Comparison of ENCODE assay signal across 1 cellular context in genomic region chr19:49680473-49681351, GRCh38.
TF ChIP-seq lines count a peak whose summit lies in the region.

No MANE protein-coding gene starts in this region.

TF ChIP-seq in A549, 52 proteins besides CTCF, POLR2A, EP300 and RAD21:
- peak; percentile 53 for TF ChIP-seq SMC3 (IDR thresholded peaks at IDR 0.05)
- no peak for TF ChIP-seq ZC3H11A (IDR thresholded peaks at IDR 0.05)
- TF ChIP-seq CBX2 (IDR thresholded peaks at IDR 0.05; ENCODE audit: borderline replicate concordance, low read depth) = no peak
- no peak for TF ChIP-seq HEYL (CRISPR knock-in tag; IDR thresholded peaks at IDR 0.05)
- TF ChIP-seq MAX (IDR thresholded peaks at IDR 0.05) = peak; percentile 73
- TF ChIP-seq RNF2 (IDR thresholded peaks at IDR 0.05; ENCODE audit: borderline replicate concordance, low read depth) = no peak
- TF ChIP-seq ZNF302 (CRISPR knock-in tag; IDR thresholded peaks at IDR 0.05) = no peak
- no peak for TF ChIP-seq ESRRA (IDR thresholded peaks at IDR 0.05; ENCODE audit: borderline replicate concordance, low read length)
- no peak for TF ChIP-seq HOXB5 (CRISPR knock-in tag; IDR thresholded peaks at IDR 0.05)
- TF ChIP-seq E2F6 (IDR thresholded peaks at IDR 0.05; ENCODE audit: borderline replicate concordance, low read depth) = peak; percentile 57; the same call in 1 of the 2 replicates
- peak; percentile 47; the same call in 1 of the 2 replicates for TF ChIP-seq ATOH8 (CRISPR knock-in tag; IDR thresholded peaks at IDR 0.05; ENCODE audit: low read depth)
- no peak for TF ChIP-seq ELK1 (IDR thresholded peaks at IDR 0.05; ENCODE audit: low read depth, low read length)
- no peak for TF ChIP-seq NFE2L2 (conservative IDR thresholded peaks at IDR 0.05; ENCODE audit: low read length)
- no peak for TF ChIP-seq KDM1A (IDR thresholded peaks at IDR 0.05; ENCODE audit: low read depth)
- TF ChIP-seq CHD4 (IDR thresholded peaks at IDR 0.05; ENCODE audit: borderline replicate concordance) = no peak
- no peak for TF ChIP-seq HOXB13 (CRISPR knock-in tag; IDR thresholded peaks at IDR 0.05; ENCODE audit: low read depth)
